ENCODE assay signal across 8 cellular contexts in genomic region chr16:50282010-50282538, GRCh38. TPM values are rescaled to one million over a fixed set of nuclear protein-coding genes. Genes with fewer than 3 reads are reported as not detected.
DNase-seq lines count a peak whose midpoint lies in the region; ATAC-seq and TF ChIP-seq lines count a peak whose summit lies in the region.

No MANE protein-coding gene starts in this region.

- peaks cover 89% of the 10 kb centered on the region for H3K4me1 Mint-ChIP-seq in CD8-positive, alpha-beta T cell (ENCODE audit: low read depth)

- no peaks in the 10 kb centered on the region for H3K27me3 Mint-ChIP-seq in CD8-positive, alpha-beta T cell (ENCODE audit: low read depth)

- H3K36me3 ChIP-seq in CD8-positive, alpha-beta T cell (ENCODE audit: insufficient read depth, low read length): no peaks in the 10 kb centered on the region

- H3K9me3 ChIP-seq in CD8-positive, alpha-beta T cell (ENCODE audit: low read length): no peaks in the 10 kb centered on the region

- H3K27me3 ChIP-seq in CD8-positive, alpha-beta T cell (ENCODE audit: insufficient read depth, low read length): no peaks in the 10 kb centered on the region

- TF ChIP-seq CTCF in CD8-positive, alpha-beta T cell (IDR thresholded peaks at IDR 0.05): no peak

- peak overlapping the region; percentile 46 for H3K27ac ChIP-seq in CD8-positive, alpha-beta T cell (ENCODE audit: low read depth, low read length)

- peak overlapping the region; percentile 89 for H3K27ac Mint-ChIP-seq in CD8-positive, alpha-beta T cell

- intact Hi-C loops in CD8-positive, alpha-beta T cell (cut with DNase I, micrococcal nuclease): loop anchor here in 1 of 2 experiments (2.0 to 5.0 kb wide), 2 partner anchors 15 to 35 kb away; partner anchors contain the start of gene ADCY7
- intact Hi-C loops in cardiac septum (cut with DNase I): no loop called here

- POLR2A ChIA-PET in CD8-positive, alpha-beta T cell (lab: Charles Lee): interaction anchor here (0.6 to 1.9 kb wide), 6 partner anchors 8 to 245 kb away, joined by 3 to 6 read pairs (median 5); no protein-coding TSS in a partner anchor

- H3K4me3 Mint-ChIP-seq in CD8-positive, alpha-beta T cell: peak overlapping the region; percentile 76

- peak; percentile 43 to 80 (median 60) for DNase-seq in CD8-positive, alpha-beta T cell
- DNase-seq in KG1 (lab: John Stamatoyannopoulos, UW): peak; percentile 92
- DNase-seq in activated T-cell treated with anti-CD3 and anti-CD28 coated beads, Interleukin-2, amount 50 U/mL, for 1 hour: peak; percentile 57
- DNase-seq in cardiac septum (ENCODE audit: low spot score): peak; percentile 93
- peak; percentile 51 for DNase-seq in stimulated activated CD8-positive, alpha-beta memory T cell treated with anti-CD3 and anti-CD28 coated beads, Interleukin-12 subunit alpha, Interleukin-12 subunit beta, amount 100 ng/mL, for 4 hours (ENCODE audit: low read depth)
- DNase-seq in NCI-H82 (lab: John Stamatoyannopoulos, UW): no peak
- DNase-seq in foreskin melanocyte: no peak

- H3K4me1 ChIP-seq in CD8-positive, alpha-beta T cell (ENCODE audit: insufficient read depth, low read length): peaks cover 89% of the 10 kb centered on the region

- peak overlapping the region; percentile 40 for H3K4me3 ChIP-seq in CD8-positive, alpha-beta T cell (ENCODE audit: low read depth, low read length)

- ATAC-seq in CD8-positive, alpha-beta T cell: peak; percentile 62
- peak; percentile 93 for ATAC-seq in GM21447 (IDR thresholded peaks at IDR 0.05; ENCODE audit: unreplicated experiment)

- H3K36me3 Mint-ChIP-seq in CD8-positive, alpha-beta T cell: peaks cover 30% of the 10 kb centered on the region

- CTCF ChIA-PET in CD8-positive, alpha-beta T cell (lab: Charles Lee): interaction anchor here (0.9 to 16.4 kb wide), 9 partner anchors 8 to 524 kb away, joined by 3 to 155 read pairs (median 5); partner anchors contain the start of gene ADCY7

- H3K9me3 Mint-ChIP-seq in CD8-positive, alpha-beta T cell: no peaks in the 10 kb centered on the region

RNA-seq across cellular contexts. Expression of gene ADCY7, which starts 15.7 kb away (rescaled TPM):
- total RNA-seq in CD8-positive, alpha-beta T cell: 100 to 1,000 TPM; 117 to 126 TPM
- 6.2 TPM for total RNA-seq in cardiac septum

Comparison
In these comparisons a context has a peak if more than half of its experiments do, and no peak if none do; other contexts are left out.
1. DNase-seq: peak in CD8-positive, alpha-beta T cell (7 of 7), KG1 (single experiment), activated T-cell treated with anti-CD3 and anti-CD28 coated beads, Interleukin-2, amount 50 U/mL, for 1 hour (single experiment), cardiac septum (single experiment) and stimulated activated CD8-positive, alpha-beta memory T cell treated with anti-CD3 and anti-CD28 coated beads, Interleukin-12 subunit alpha, Interleukin-12 subunit beta, amount 100 ng/mL, for 4 hours (single experiment); none in NCI-H82 (single experiment) and foreskin melanocyte (single experiment).
2. RNA of gene ADCY7, which starts 15.7 kb away (total RNA-seq): 117 to 126 TPM in CD8-positive, alpha-beta T cell; 6.2 TPM in cardiac septum (single experiment); every median in the first group is over 10 times any median in the second.